Comparison of ENCODE assay signal across 7 cellular contexts in genomic region chr6:125217369-125217768, GRCh38.
"Had no signal": no experiment of that assay in that cellular context is flagged by ENCODE, and none has a peak within 500 bp of the region (broad histone marks: within the 10 kb centered on the region; RNA-seq: fewer than 3 reads in every experiment).

No MANE protein-coding gene starts in this region.

- DNase-seq: IMR-90, KBM-7, KG1 had no signal

- H3K4me3 ChIP-seq: K562 had no signal

- ATAC-seq: HepG2, K562 had no signal

- H3K27ac ChIP-seq: HL-60 had no signal

- FAIRE-seq: HepG2, HTR-8/SVneo, K562 had no signal
